Comparison of ENCODE assay signal across 23 cellular contexts in the genomic region with DNA sequence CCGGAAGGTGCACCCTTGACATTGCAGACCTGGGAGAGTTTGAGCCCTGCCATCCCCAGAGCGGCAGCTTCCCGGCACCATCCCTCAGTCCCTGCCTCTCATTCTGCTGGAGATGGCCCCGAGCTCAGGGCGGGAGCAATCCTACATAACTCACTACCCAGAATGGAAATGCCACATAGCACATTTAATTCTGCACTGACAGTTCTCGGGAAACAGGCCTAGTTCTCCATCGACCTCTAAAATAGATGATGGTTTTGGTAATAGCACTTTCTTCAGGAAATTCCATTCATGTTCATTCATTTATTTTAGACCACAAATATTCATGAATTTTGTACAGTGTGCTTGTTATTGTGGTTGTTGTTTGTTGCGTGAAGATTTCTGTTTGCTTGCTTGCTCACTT.
A peak's percentile ranks its signal among the peaks of the same experiment; 100 is the strongest.
DNase-seq lines count a peak whose midpoint lies in the region; ATAC-seq and TF ChIP-seq lines count a peak whose summit lies in the region.
"Had no signal": no experiment of that assay in that cellular context is flagged by ENCODE, and none has a peak within 500 bp of the region (broad histone marks: within the 10 kb centered on the region; RNA-seq: fewer than 3 reads in every experiment).

No MANE protein-coding gene starts in this region.

- no peak for TF ChIP-seq CTCF in AG10803 (conservative IDR thresholded peaks at IDR 0.05; ENCODE audit: low read length)
- TF ChIP-seq CTCF in esophagus muscularis mucosa (IDR thresholded peaks at IDR 0.05) = no peak

- H3K4me3 ChIP-seq in AG10803 (ENCODE audit: low read length) (no peak overlapping the region), SK-N-MC (peak overlapping the region; percentile 45), esophagus muscularis mucosa (no peak overlapping the region), mesenchymal stem cell (ENCODE audit: insufficient read depth in 1 of 2, low read depth in 1 of 2, low read length in 2 of 2) (no peak overlapping the region)
- H3K4me3 ChIP-seq: HAP-1, tibial nerve had no signal

- H3K27me3 ChIP-seq in esophagus muscularis mucosa (no peaks in the 10 kb centered on the region), mesenchymal stem cell (ENCODE audit: control insufficient read depth in 1 of 2, insufficient read depth in 1 of 2, low read length in 2 of 2) (no peaks in the 10 kb centered on the region)
- H3K27me3 ChIP-seq: tibial nerve had no signal

- no peak overlapping the region for H3K23ac ChIP-seq in mesenchymal stem cell (ENCODE audit: low read length in 2 of 2)

- H4K8ac ChIP-seq in mesenchymal stem cell (ENCODE audit: low read length) = no peak overlapping the region

- DNase-seq in AG10803 (ENCODE audit: low read depth) (peak; percentile 89), SK-N-MC (ENCODE audit: low read depth, low spot score) (peak; percentile 56), esophagus muscularis mucosa (ENCODE audit: extremely low spot score) (no peak), mesenchymal stem cell (peak; percentile 23)
- DNase-seq: activated naive CD4-positive, alpha-beta T cell treated with anti-CD3 and anti-CD28 coated beads, Interleukin-2, amount 10 ng/mL, durations not matched to agents 7 days and 5 days; activated T-cell treated with anti-CD3 and anti-CD28 coated beads, Interleukin-2, amount 50 U/mL, for 1 hour; CD4-positive, alpha-beta memory T cell; DMS53; hypothalamus; kidney glomerular epithelial cell; NCI-H1105; NCI-H2107; NCI-H526; stimulated activated CD4-positive, alpha-beta T cell treated with anti-CD3 and anti-CD28 coated beads, Interleukin-15, amount 100 ng/mL, for 24 hours; stimulated activated naive B cell treated with anti-CD40 and anti-IgM and Interleukin-4, amounts not matched to agents 10 μg/mL and 1 μg/mL and 100 μg/mL, for 72 hours had no signal

- H2BK5ac ChIP-seq in mesenchymal stem cell (ENCODE audit: low read depth, low read length, poor library complexity, severe bottlenecking) = no peak overlapping the region

- no peak overlapping the region for H2AFZ ChIP-seq in mesenchymal stem cell (ENCODE audit: low read depth, low read length)

- no peak overlapping the region for H3K18ac ChIP-seq in mesenchymal stem cell (ENCODE audit: low read depth in 1 of 2, low read length in 2 of 2)

- H3K9ac ChIP-seq in SK-N-MC (ENCODE audit: insufficient read length) (no peak overlapping the region), mesenchymal stem cell (ENCODE audit: low read length) (no peak overlapping the region)

- intact Hi-C loops in esophagus muscularis mucosa (cut with DNase I) = loop anchor here (10.0 kb wide), 2 partner anchors 248 to 838 kb away; partner anchors contain the start of gene SETBP1

- no peaks in the 10 kb centered on the region for H3K36me3 ChIP-seq in SK-N-MC (ENCODE audit: insufficient read depth, low read length)
- H3K36me3 ChIP-seq in esophagus muscularis mucosa = no peaks in the 10 kb centered on the region
- H3K36me3 ChIP-seq in mesenchymal stem cell (ENCODE audit: control insufficient read depth in 1 of 2, insufficient read depth in 2 of 2, low read depth in 1 of 2, low read length in 2 of 2) = no peaks in the 10 kb centered on the region
- H3K36me3 ChIP-seq: HAP-1, tibial nerve had no signal

- H3K4me2 ChIP-seq in mesenchymal stem cell (ENCODE audit: low read length, poor library complexity, severe bottlenecking) = no peak overlapping the region

- H2BK120ac ChIP-seq in mesenchymal stem cell (ENCODE audit: low read depth, low read length) = no peak overlapping the region

- H3K27ac ChIP-seq in SK-N-MC (peak overlapping the region; percentile 62), esophagus muscularis mucosa (replicated peaks in 1 of 4) (peak overlapping the region; percentile 56 to 76 (median 66)), mesenchymal stem cell (ENCODE audit: low read length, poor library complexity, severe bottlenecking) (peak overlapping the region; percentile 18)

- H3K4me1 ChIP-seq in esophagus muscularis mucosa = peaks cover 9 to 69% (median 53%) of the 10 kb centered on the region in 4 donors
- peaks cover 21% of the 10 kb centered on the region for H3K4me1 ChIP-seq in mesenchymal stem cell (ENCODE audit: control insufficient read depth, insufficient read depth, low read depth, low read length)
- H3K4me1 ChIP-seq: HAP-1 had no signal

- TF ChIP-seq POLR2A in esophagus muscularis mucosa (IDR thresholded peaks at IDR 0.05; ENCODE audit: low read depth) = no peak

- H3K14ac ChIP-seq in mesenchymal stem cell (ENCODE audit: low read length in 2 of 2) = no peak overlapping the region

- ATAC-seq in HG03196 (IDR thresholded peaks at IDR 0.05; ENCODE audit: unreplicated experiment) (no peak), GM19455 (IDR thresholded peaks at IDR 0.05; ENCODE audit: unreplicated experiment) (no peak), GM19324 (IDR thresholded peaks at IDR 0.05; ENCODE audit: low FRiP score, unreplicated experiment) (no peak)
- no peak for ATAC-seq in activated CD4-positive, CD25-positive, alpha-beta regulatory T cell treated with anti-CD3 and anti-CD28 coated beads, Interleukin-2, amount 50 U/mL, for 24 hours
- ATAC-seq: esophagus mucosa, Right ventricle myocardium inferior had no signal

- no peak overlapping the region for H3K4ac ChIP-seq in mesenchymal stem cell (ENCODE audit: low read depth in 1 of 2, low read length in 2 of 2)

- H3K79me1 ChIP-seq in mesenchymal stem cell (replicated peaks; ENCODE audit: low read length, poor library complexity, severe bottlenecking) = no peaks in the 10 kb centered on the region

- H2AK5ac ChIP-seq in mesenchymal stem cell (ENCODE audit: low read length, severe bottlenecking) = no peak overlapping the region

- no peaks in the 10 kb centered on the region for H3K9me3 ChIP-seq in SK-N-MC (ENCODE audit: low read depth, low read length)
- no peaks in the 10 kb centered on the region for H3K9me3 ChIP-seq in esophagus muscularis mucosa
- no peaks in the 10 kb centered on the region for H3K9me3 ChIP-seq in mesenchymal stem cell (ENCODE audit: control insufficient read depth, low read length)
- H3K9me3 ChIP-seq: HAP-1, tibial nerve had no signal

- H2BK15ac ChIP-seq in mesenchymal stem cell (ENCODE audit: low read depth, poor library complexity, severe bottlenecking) = no peak overlapping the region

- H2BK12ac ChIP-seq in mesenchymal stem cell (ENCODE audit: low read length in 2 of 2) = no peak overlapping the region

- no peak overlapping the region for H4K91ac ChIP-seq in mesenchymal stem cell (ENCODE audit: low read length)

- no peak for TF ChIP-seq EP300 in esophagus muscularis mucosa (IDR thresholded peaks at IDR 0.05)

- WGBS in esophagus muscularis mucosa = 65% methylated on average over 6 of the region's 8 CpGs
- WGBS in mesenchymal stem cell = 100% methylated on average over 3 of the region's 8 CpGs
